ENCODE assay signal across 1 cellular context in the genomic region with DNA sequence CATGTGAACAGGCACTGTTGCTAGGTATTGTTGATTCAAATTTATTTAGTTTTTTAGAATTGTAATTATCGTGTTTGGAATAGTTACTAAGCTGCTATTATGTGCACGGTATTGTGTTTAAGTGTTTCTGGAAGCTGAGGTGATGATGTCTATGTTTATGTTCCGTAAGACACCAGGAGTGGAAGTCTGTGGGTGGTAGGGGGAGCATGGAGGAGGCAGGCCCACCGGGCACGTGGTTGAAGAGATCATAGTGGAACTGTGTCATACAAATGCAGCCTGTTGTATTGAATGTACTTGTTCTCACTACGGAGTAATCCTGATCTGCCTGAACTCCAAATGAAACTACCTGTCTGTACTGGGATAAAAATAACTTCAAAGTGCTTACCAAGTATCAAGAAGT.
TF ChIP-seq lines count a peak whose summit lies in the region.

No MANE protein-coding gene starts in this region.

TF ChIP-seq in H1, 55 proteins besides CTCF, POLR2A, EP300 and RAD21 (continued from another document):
- TF ChIP-seq RBBP5 (IDR thresholded peaks at IDR 0.05; ENCODE audit: borderline replicate concordance, low read depth, low read length) (no peak), TBP (IDR thresholded peaks at IDR 0.05; ENCODE audit: low read depth, low read length) (no peak), CHD7 (IDR thresholded peaks at IDR 0.05; ENCODE audit: insufficient replicate concordance, low read length) (no peak)
